Comparison of ENCODE assay signal across 8 cellular contexts in genomic region chr12:53174881-53175491, GRCh38. TPM values are rescaled to one million over a fixed set of nuclear protein-coding genes. Genes with fewer than 3 reads are reported as not detected.
DNase-seq lines count a peak whose midpoint lies in the region; ATAC-seq and TF ChIP-seq lines count a peak whose summit lies in the region.

No MANE protein-coding gene starts in this region.

- no peak overlapping the region for H3K27ac ChIP-seq in mammary epithelial cell (ENCODE audit: insufficient read depth, low read depth, low read length)
- H3K27ac ChIP-seq in neural cell (ENCODE audit: low read length), result no peak overlapping the region

- ATAC-seq in GM18870 (IDR thresholded peaks at IDR 0.05; ENCODE audit: unreplicated experiment), result no peak

- in situ Hi-C loops in mammary epithelial cell (cut with MboI; ENCODE audit: low sequenced_read_pairs in 2 of 2), result no loop called here

- dilution Hi-C loops in mammary epithelial cell (cut with HindIII; ENCODE audit: low sequenced_read_pairs), result no loop called here

- no peak overlapping the region for H3K4me2 ChIP-seq in mammary epithelial cell (ENCODE audit: insufficient read depth, low read depth, low read length)
- no peak overlapping the region for H3K4me2 ChIP-seq in neural cell (ENCODE audit: low read length)

- H3K79me2 ChIP-seq in mammary epithelial cell (ENCODE audit: insufficient read depth, low read length) (no peaks in the 10 kb centered on the region), neural cell (replicated peaks; ENCODE audit: insufficient read depth, low read length) (no peaks in the 10 kb centered on the region)

- H3K4me1 ChIP-seq in mammary epithelial cell (ENCODE audit: insufficient read depth, low read length), result no peaks in the 10 kb centered on the region

- H3K9me3 ChIP-seq in mammary epithelial cell (replicated peaks; ENCODE audit: insufficient read depth, low read length) (no peaks in the 10 kb centered on the region), neural cell (ENCODE audit: low read length) (no peaks in the 10 kb centered on the region)

- H3K9ac ChIP-seq in mammary epithelial cell (ENCODE audit: insufficient read depth, low read length), result no peak overlapping the region
- no peak overlapping the region for H3K9ac ChIP-seq in neural cell (ENCODE audit: low read length)

- TF ChIP-seq RAD21 in neural cell (conservative IDR thresholded peaks at IDR 0.05), result no peak

- CTCF ChIA-PET in mammary epithelial cell (lab: Charles Lee; ENCODE audit: low non-redundant PET), result interaction anchor here (0.6 kb wide), 1 partner anchor 109 kb away, joined by 3 read pairs; no protein-coding TSS in a partner anchor

- no peak for DNase-seq in GM12865 (ENCODE audit: low read depth)
- peak; percentile 88 for DNase-seq in NCI-H2029 (lab: John Stamatoyannopoulos, UW)
- DNase-seq in mammary epithelial cell, result no peak
- DNase-seq in NCI-H1694 (lab: John Stamatoyannopoulos, UW), result no peak
- DNase-seq in ecto neural progenitor cell (ENCODE audit: low spot score), result no peak
- no peak for DNase-seq in activated gamma-delta T cell (lab: John Stamatoyannopoulos, UW)

- H4K20me1 ChIP-seq in mammary epithelial cell (ENCODE audit: insufficient read depth, low read length) (no peaks in the 10 kb centered on the region), neural cell (ENCODE audit: insufficient read depth) (no peaks in the 10 kb centered on the region)

- peak; percentile 12 for TF ChIP-seq CTCF in GM12865 (IDR thresholded peaks at IDR 0.05; ENCODE audit: insufficient read depth, low read depth, low read length, missing control alignments)
- TF ChIP-seq CTCF in mammary epithelial cell (conservative IDR thresholded peaks at IDR 0.05 in 1 of 2, IDR thresholded peaks at IDR 0.05 in 1 of 2; ENCODE audit: extremely low read depth in 1 of 2, insufficient read depth in 1 of 2, low read depth in 1 of 2, low read length in 2 of 2), result peak; percentile 10 to 40
- peak; percentile 36 for TF ChIP-seq CTCF in neural cell (IDR thresholded peaks at IDR 0.05; ENCODE audit: poor library complexity, severe bottlenecking)

- H2AFZ ChIP-seq in mammary epithelial cell (ENCODE audit: low read depth, low read length), result no peak overlapping the region
- no peak overlapping the region for H2AFZ ChIP-seq in neural cell (ENCODE audit: low read depth, low read length)

- BruUV-seq in mammary epithelial cell (replicated peaks; lab: Mats Ljungman, UMichigan), result no TSS peak

- H3K27me3 ChIP-seq in mammary epithelial cell (ENCODE audit: insufficient read depth, low read length) (no peaks in the 10 kb centered on the region), neural cell (ENCODE audit: insufficient read depth, low read depth, low read length) (no peaks in the 10 kb centered on the region)

- H3K9me2 ChIP-seq in neural cell (ENCODE audit: insufficient read depth, low read length), result no peaks in the 10 kb centered on the region

- no peaks in the 10 kb centered on the region for H3K36me3 ChIP-seq in mammary epithelial cell (ENCODE audit: insufficient read depth, low read length)
- no peaks in the 10 kb centered on the region for H3K36me3 ChIP-seq in neural cell (ENCODE audit: insufficient read depth, low read length)

- TF ChIP-seq EP300 in neural cell (conservative IDR thresholded peaks at IDR 0.05; ENCODE audit: poor library complexity, severe bottlenecking), result no peak

- WGBS in mammary epithelial cell (ENCODE audit: low coverage, missing lambda C conversion rate), result 73% methylated on average over 4 of the region's 4 CpGs

- H3K4me3 ChIP-seq in GM12865 (ENCODE audit: low read depth, low read length) (no peak overlapping the region), mammary epithelial cell (replicated peaks in 1 of 3; ENCODE audit: insufficient read depth in 1 of 3, low read depth in 2 of 3, low read length in 3 of 3) (no peak overlapping the region), neural cell (ENCODE audit: low read length) (no peak overlapping the region)

- intact Hi-C loops in mammary epithelial cell (cut with micrococcal nuclease), result no loop called here

- H3F3A ChIP-seq in neural cell (ENCODE audit: insufficient read depth, low read length, poor library complexity, severe bottlenecking), result peaks cover 4% of the 10 kb centered on the region

TF ChIP-seq in neural cell, 6 proteins besides CTCF, POLR2A, EP300 and RAD21:
- TF ChIP-seq MXI1 (conservative IDR thresholded peaks at IDR 0.05; ENCODE audit: poor library complexity, severe bottlenecking) (no peak), TAF1 (IDR thresholded peaks at IDR 0.05; ENCODE audit: low read depth) (no peak), REST (IDR thresholded peaks at IDR 0.05; ENCODE audit: borderline replicate concordance) (no peak), EZH2 (IDR thresholded peaks at IDR 0.05; ENCODE audit: borderline replicate concordance, insufficient read depth, low read length, poor library complexity, severe bottlenecking) (no peak), SMC3 (conservative IDR thresholded peaks at IDR 0.05; ENCODE audit: poor library complexity) (no peak)

RNA-seq across cellular contexts. Expression of gene ZNF740, which starts 5.5 kb away (rescaled TPM):
- total RNA-seq in mammary epithelial cell, result 10 to 100 TPM; 10.0 to 30.9 TPM
- polyA plus RNA-seq in mammary epithelial cell (5.9 TPM), neural cell (24.3 and 25.9 TPM in 2 replicates)
- polyA minus RNA-seq in mammary epithelial cell (33.1 TPM), neural cell (33.1 and 38.9 TPM in 2 replicates)

RNA-seq across cellular contexts. Expression of gene CSAD, which starts 5.7 kb away (rescaled TPM):
- total RNA-seq in mammary epithelial cell, result 10 to 100 TPM; 10.2 to 22.1 TPM
- 7.8 TPM for polyA plus RNA-seq in mammary epithelial cell
- polyA minus RNA-seq in mammary epithelial cell, result 12.7 TPM
- polyA plus RNA-seq in neural cell, result 41.9 and 51.6 TPM in 2 replicates
- polyA minus RNA-seq in neural cell, result 9.5 and 15.3 TPM in 2 replicates

RNA-seq across cellular contexts. Expression of gene ITGB7, which starts 32.1 kb away (rescaled TPM):
- total RNA-seq in mammary epithelial cell, result 1 to 10 TPM; 1.8 to 3.5 TPM
- polyA plus RNA-seq in mammary epithelial cell (0.33 TPM), neural cell (0.26 TPM in 1 of 2 replicates, not detected in the other)
- polyA minus RNA-seq in mammary epithelial cell (7.1 TPM), neural cell (not detected in 2 replicates)

RNA-seq across cellular contexts. Expression of gene RARG, which starts 57.0 kb away (rescaled TPM):
- total RNA-seq in mammary epithelial cell, result 10 to 100 TPM; 33.5 to 79.0 TPM
- polyA plus RNA-seq in mammary epithelial cell, result 36.3 TPM
- polyA minus RNA-seq in mammary epithelial cell, result 56.8 TPM
- 0.61 and 1.0 TPM in 2 replicates for polyA plus RNA-seq in neural cell
- 0.49 and 0.81 TPM in 2 replicates for polyA minus RNA-seq in neural cell
